Comparison of ENCODE assay signal across 1 cellular context in the genomic region with DNA sequence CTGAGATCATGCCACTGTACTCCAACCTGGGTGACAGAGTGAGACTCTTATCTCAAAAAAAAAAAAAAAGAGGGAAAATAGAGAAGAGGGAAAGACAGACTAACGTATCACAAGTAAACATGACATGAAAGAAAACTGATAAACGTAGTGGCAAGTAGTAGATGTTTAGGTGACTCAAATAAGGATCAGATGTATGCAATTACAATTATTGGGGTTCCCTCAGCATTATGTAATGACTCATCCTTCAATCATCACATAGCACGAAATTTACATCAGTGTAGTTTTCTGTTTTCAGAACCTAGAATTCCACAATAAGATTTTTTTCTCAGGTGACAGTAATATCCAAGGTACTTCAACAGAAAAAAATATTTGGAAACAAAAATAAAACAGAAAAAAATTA.
TF ChIP-seq lines count a peak whose summit lies in the region.

No MANE protein-coding gene starts in this region.

TF ChIP-seq in HEK293, 187 proteins besides CTCF, POLR2A, EP300 and RAD21:
- TF ChIP-seq ZNF157 (tag by site-specific recombination; IDR thresholded peaks at IDR 0.05) (no peak), ZFP3 (tag by site-specific recombination; IDR thresholded peaks at IDR 0.05; ENCODE audit: low read depth) (no peak), ZNF571 (tag by site-specific recombination; IDR thresholded peaks at IDR 0.05) (no peak), KLF7 (tag by site-specific recombination; IDR thresholded peaks at IDR 0.05; ENCODE audit: borderline replicate concordance) (no peak), MYNN (tag by site-specific recombination; IDR thresholded peaks at IDR 0.05; ENCODE audit: borderline replicate concordance) (0 out of 2 replicates have a peak, but pooled peaks have one; percentile 41), ZNF423 (tag by site-specific recombination; IDR thresholded peaks at IDR 0.05) (no peak), ZNF404 (tag by site-specific recombination; IDR thresholded peaks at IDR 0.05) (no peak), ZEB2 (tag by site-specific recombination; IDR thresholded peaks at IDR 0.05) (peak; percentile 38; the same call in 1 of the 2 replicates), KLF9 (tag by site-specific recombination; IDR thresholded peaks at IDR 0.05; ENCODE audit: low read depth) (no peak), ZNF629 (tag by site-specific recombination; IDR thresholded peaks at IDR 0.05) (peak; percentile 18; the same call in 1 of the 2 replicates), ZNF121 (tag by site-specific recombination; IDR thresholded peaks at IDR 0.05) (no peak), ZNF664 (tag by site-specific recombination; IDR thresholded peaks at IDR 0.05) (no peak), ZNF239 (tag by site-specific recombination; IDR thresholded peaks at IDR 0.05) (no peak), MZF1 (tag by site-specific recombination; IDR thresholded peaks at IDR 0.05; ENCODE audit: borderline replicate concordance) (no peak)
- TF ChIP-seq, protein P1, sequence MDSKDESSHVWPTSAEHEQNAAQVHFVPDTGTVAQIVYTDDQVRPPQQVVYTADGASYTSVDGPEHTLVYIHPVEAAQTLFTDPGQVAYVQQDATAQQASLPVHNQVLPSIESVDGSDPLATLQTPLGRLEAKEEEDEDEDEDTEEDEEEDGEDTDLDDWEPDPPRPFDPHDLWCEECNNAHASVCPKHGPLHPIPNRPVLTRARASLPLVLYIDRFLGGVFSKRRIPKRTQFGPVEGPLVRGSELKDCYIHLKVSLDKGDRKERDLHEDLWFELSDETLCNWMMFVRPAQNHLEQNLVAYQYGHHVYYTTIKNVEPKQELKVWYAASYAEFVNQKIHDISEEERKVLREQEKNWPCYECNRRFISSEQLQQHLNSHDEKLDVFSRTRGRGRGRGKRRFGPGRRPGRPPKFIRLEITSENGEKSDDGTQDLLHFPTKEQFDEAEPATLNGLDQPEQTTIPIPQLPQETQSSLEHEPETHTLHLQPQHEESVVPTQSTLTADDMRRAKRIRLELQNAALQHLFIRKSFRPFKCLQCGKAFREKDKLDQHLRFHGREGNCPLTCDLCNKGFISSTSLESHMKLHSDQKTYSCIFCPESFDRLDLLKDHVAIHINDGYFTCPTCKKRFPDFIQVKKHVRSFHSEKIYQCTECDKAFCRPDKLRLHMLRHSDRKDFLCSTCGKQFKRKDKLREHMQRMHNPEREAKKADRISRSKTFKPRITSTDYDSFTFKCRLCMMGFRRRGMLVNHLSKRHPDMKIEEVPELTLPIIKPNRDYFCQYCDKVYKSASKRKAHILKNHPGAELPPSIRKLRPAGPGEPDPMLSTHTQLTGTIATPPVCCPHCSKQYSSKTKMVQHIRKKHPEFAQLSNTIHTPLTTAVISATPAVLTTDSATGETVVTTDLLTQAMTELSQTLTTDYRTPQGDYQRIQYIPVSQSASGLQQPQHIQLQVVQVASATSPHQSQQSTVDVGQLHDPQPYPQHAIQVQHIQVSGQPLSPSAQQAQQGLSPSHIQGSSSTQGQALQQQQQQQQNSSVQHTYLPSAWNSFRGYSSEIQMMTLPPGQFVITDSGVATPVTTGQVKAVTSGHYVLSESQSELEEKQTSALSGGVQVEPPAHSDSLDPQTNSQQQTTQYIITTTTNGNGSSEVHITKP (tag by site-specific recombination; IDR thresholded peaks at IDR 0.05), result peak; percentile 40; the same call in 1 of the 2 replicates
- TF ChIP-seq, protein P2, sequence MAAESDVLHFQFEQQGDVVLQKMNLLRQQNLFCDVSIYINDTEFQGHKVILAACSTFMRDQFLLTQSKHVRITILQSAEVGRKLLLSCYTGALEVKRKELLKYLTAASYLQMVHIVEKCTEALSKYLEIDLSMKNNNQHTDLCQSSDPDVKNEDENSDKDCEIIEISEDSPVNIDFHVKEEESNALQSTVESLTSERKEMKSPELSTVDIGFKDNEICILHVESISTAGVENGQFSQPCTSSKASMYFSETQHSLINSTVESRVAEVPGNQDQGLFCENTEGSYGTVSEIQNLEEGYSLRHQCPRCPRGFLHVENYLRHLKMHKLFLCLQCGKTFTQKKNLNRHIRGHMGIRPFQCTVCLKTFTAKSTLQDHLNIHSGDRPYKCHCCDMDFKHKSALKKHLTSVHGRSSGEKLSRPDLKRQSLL (tag by site-specific recombination; IDR thresholded peaks at IDR 0.05), result no peak
- TF ChIP-seq, protein P3, sequence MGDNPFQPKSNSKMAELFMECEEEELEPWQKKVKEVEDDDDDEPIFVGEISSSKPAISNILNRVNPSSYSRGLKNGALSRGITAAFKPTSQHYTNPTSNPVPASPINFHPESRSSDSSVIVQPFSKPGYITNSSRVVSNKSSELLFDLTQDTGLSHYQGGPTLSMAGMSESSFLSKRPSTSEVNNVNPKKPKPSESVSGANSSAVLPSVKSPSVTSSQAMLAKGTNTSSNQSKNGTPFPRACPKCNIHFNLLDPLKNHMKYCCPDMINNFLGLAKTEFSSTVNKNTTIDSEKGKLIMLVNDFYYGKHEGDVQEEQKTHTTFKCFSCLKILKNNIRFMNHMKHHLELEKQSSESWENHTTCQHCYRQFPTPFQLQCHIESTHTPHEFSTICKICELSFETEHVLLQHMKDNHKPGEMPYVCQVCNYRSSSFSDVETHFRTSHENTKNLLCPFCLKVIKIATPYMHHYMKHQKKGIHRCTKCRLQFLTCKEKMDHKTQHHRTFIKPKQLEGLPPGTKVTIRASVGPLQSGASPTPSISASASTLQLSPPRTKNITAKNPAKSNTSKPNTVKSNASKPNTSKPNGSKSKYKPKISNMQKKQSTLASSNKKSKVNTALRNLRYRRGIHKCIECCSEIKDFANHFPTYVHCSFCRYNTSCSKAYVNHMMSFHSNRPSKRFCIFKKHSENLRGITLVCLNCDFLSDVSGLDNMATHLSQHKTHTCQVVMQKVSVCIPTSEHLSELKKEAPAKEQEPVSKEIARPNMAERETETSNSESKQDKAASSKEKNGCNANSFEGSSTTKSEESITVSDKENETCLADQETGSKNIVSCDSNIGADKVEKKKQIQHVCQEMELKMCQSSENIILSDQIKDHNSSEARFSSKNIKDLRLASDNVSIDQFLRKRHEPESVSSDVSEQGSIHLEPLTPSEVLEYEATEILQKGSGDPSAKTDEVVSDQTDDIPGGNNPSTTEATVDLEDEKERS (tag by site-specific recombination; IDR thresholded peaks at IDR 0.05), result no peak
